ENCODE assay signal across 15 cellular contexts in genomic region chr2:101476605-101477208, GRCh38. TPM values are rescaled to one million over a fixed set of nuclear protein-coding genes. Genes with fewer than 3 reads are reported as not detected.
"Had no signal": no experiment of that assay in that cellular context is flagged by ENCODE, and none has a peak within 500 bp of the region (broad histone marks: within the 10 kb centered on the region; RNA-seq: fewer than 3 reads in every experiment).

No MANE protein-coding gene starts in this region.

- H3K27ac ChIP-seq: cardiac muscle cell, colonic mucosa, heart right ventricle had no signal

- H3K4me3 ChIP-seq: cardiac muscle cell, colonic mucosa, heart right ventricle had no signal

- H3K4me1 ChIP-seq: colonic mucosa had no signal

- H3K36me3 Mint-ChIP-seq: activated CD4-positive, alpha-beta memory T cell treated with anti-CD3 and anti-CD28 coated beads for 36 hours had no signal

- DNase-seq: activated CD4-positive, alpha-beta memory T cell treated with anti-CD3 and anti-CD28 coated beads for 36 hours; activated CD4-positive, CD25-positive, alpha-beta regulatory T cell treated with anti-CD3 and anti-CD28 coated beads, Interleukin-2, amount 50 U/mL, for 72 hours; activated CD8-positive, alpha-beta memory T cell treated with anti-CD3 and anti-CD28 coated beads, Interleukin-2, amount 50 U/mL, for 48 hours; activated naive CD4-positive, alpha-beta T cell; colonic mucosa; effector CD8-positive, alpha-beta T cell; heart right ventricle; left ventricle myocardium superior; stimulated activated CD4-positive, alpha-beta T cell treated with anti-CD3 and anti-CD28 coated beads, Interleukin-2, amount 100 ng/mL, for 48 hours; stimulated activated naive CD4-positive, alpha-beta T cell treated with Interleukin-2 at 50 U/mL for 16 hours had no signal

- H3K9me3 Mint-ChIP-seq: activated CD4-positive, alpha-beta memory T cell treated with anti-CD3 and anti-CD28 coated beads for 36 hours had no signal

- H3K4me3 Mint-ChIP-seq: activated CD4-positive, alpha-beta memory T cell treated with anti-CD3 and anti-CD28 coated beads for 36 hours had no signal

- H3K36me3 ChIP-seq: cardiac muscle cell, colonic mucosa, heart right ventricle had no signal

- H3K27ac Mint-ChIP-seq: activated CD4-positive, alpha-beta memory T cell treated with anti-CD3 and anti-CD28 coated beads for 36 hours had no signal

- H3K9me3 ChIP-seq: colonic mucosa, heart right ventricle had no signal

RNA-seq across cellular contexts. Expression of gene RFX8, which starts 1.8 kb away (rescaled TPM):
- total RNA-seq: astrocyte, colonic mucosa, left ventricle myocardium superior, osteocyte, ureter had no signal
- polyA plus RNA-seq: cardiac muscle cell, neural cell had no signal
